In the genomic region with DNA sequence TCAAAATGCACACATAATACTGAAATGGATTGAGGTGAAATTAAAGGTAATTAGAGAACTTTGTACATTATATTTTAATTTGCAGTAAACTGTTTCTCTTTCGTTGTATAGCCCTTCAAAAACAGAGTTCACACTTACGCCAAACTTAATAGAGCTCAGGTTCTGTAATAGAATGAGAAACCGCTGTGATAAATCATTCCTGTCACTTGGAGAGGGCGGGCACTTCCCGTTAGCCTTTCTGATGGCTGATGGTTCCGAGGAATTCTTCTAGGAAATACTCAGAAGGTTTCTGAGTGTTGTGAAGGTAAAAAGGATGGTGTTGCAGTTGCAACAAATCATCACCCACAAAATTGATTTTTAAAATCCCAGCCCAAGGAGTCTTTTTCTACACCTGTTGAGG, we compare ENCODE assay signal across 17 cellular contexts.
"Had no signal": no experiment of that assay in that cellular context is flagged by ENCODE, and none has a peak within 500 bp of the region (broad histone marks: within the 10 kb centered on the region; RNA-seq: fewer than 3 reads in every experiment).

No MANE protein-coding gene starts in this region.

- H3K9me3 Mint-ChIP-seq: activated T-cell treated with anti-CD3 and anti-CD28 coated beads, Interleukin-2, amount 50 U/mL, for 4 hours; naive thymus-derived CD4-positive, alpha-beta T cell; stimulated activated effector memory CD8-positive, alpha-beta T cell treated with anti-CD3 and anti-CD28 coated beads, Interleukin-12 subunit alpha, Interleukin-12 subunit beta, amount 100 ng/mL, for 72 hours had no signal

- H3K9ac ChIP-seq: parathyroid adenoma had no signal

- H3K4me3 ChIP-seq: breast epithelium, coronary artery, left ventricle myocardium inferior, mucosa of descending colon, sigmoid colon, upper lobe of right lung had no signal

- ATAC-seq: activated T-cell treated with anti-CD3 and anti-CD28 coated beads, Interleukin-2, amount 50 U/mL, for 4 hours; mucosa of descending colon; naive thymus-derived CD4-positive, alpha-beta T cell; stimulated activated effector memory CD8-positive, alpha-beta T cell treated with anti-CD3 and anti-CD28 coated beads, Interleukin-12 subunit alpha, Interleukin-12 subunit beta, amount 100 ng/mL, for 72 hours; upper lobe of right lung had no signal

- H3K9me3 ChIP-seq: breast epithelium, left ventricle myocardium inferior, mucosa of descending colon, sigmoid colon, upper lobe of right lung had no signal

- H2AFZ ChIP-seq: parathyroid adenoma had no signal

- H3K27ac Mint-ChIP-seq: stimulated activated effector memory CD8-positive, alpha-beta T cell treated with anti-CD3 and anti-CD28 coated beads, Interleukin-12 subunit alpha, Interleukin-12 subunit beta, amount 100 ng/mL, for 72 hours had no signal

- H3K36me3 Mint-ChIP-seq: naive thymus-derived CD4-positive, alpha-beta T cell; stimulated activated effector memory CD8-positive, alpha-beta T cell treated with anti-CD3 and anti-CD28 coated beads, Interleukin-12 subunit alpha, Interleukin-12 subunit beta, amount 100 ng/mL, for 72 hours had no signal

- H3K36me3 ChIP-seq: breast epithelium, left ventricle myocardium inferior, sigmoid colon, upper lobe of right lung had no signal

- DNase-seq: activated CD4-positive, alpha-beta T cell treated with anti-CD3 and anti-CD28 coated beads, Interleukin-2, amount 50 U/mL, for 1 hour; activated CD4-positive, CD25-positive, alpha-beta regulatory T cell treated with anti-CD3 and anti-CD28 coated beads, Interleukin-2, amount 50 U/mL, for 72 hours; activated CD8-positive, alpha-beta memory T cell treated with anti-CD3 and anti-CD28 coated beads, Interleukin-2, amount 50 U/mL, for 4 hours; activated naive CD4-positive, alpha-beta T cell treated with anti-CD3 and anti-CD28 coated beads, Interleukin-2, amount 50 U/mL, for 16 hours; activated T-cell treated with anti-CD3 and anti-CD28 coated beads, Interleukin-2, amount 50 U/mL, for 4 hours; erythroblast; left ventricle myocardium inferior; mesenchymal stem cell; mucosa of descending colon; naive thymus-derived CD4-positive, alpha-beta T cell; sigmoid colon; stimulated activated CD4-positive, alpha-beta T cell treated with anti-CD3 and anti-CD28 coated beads, Interleukin-4, amount 100 ng/mL, for 24 hours; upper lobe of right lung had no signal

- H3K27ac ChIP-seq: breast epithelium, coronary artery, left ventricle myocardium inferior, parathyroid adenoma, sigmoid colon, upper lobe of right lung had no signal

- H3K4me1 ChIP-seq: breast epithelium, left ventricle myocardium inferior, parathyroid adenoma, sigmoid colon had no signal

- H3K27me3 ChIP-seq: breast epithelium had no signal

- H3K4me3 Mint-ChIP-seq: activated T-cell treated with anti-CD3 and anti-CD28 coated beads, Interleukin-2, amount 50 U/mL, for 4 hours; naive thymus-derived CD4-positive, alpha-beta T cell; stimulated activated effector memory CD8-positive, alpha-beta T cell treated with anti-CD3 and anti-CD28 coated beads, Interleukin-12 subunit alpha, Interleukin-12 subunit beta, amount 100 ng/mL, for 72 hours had no signal

- H3K79me2 ChIP-seq: parathyroid adenoma had no signal
